In genomic region chr2:228056706-228057105, GRCh38 we compare ENCODE assay signal across 26 cellular contexts.
"Had no signal": no experiment of that assay in that cellular context is flagged by ENCODE, and none has a peak within 500 bp of the region (broad histone marks: within the 10 kb centered on the region; RNA-seq: fewer than 3 reads in every experiment).

No MANE protein-coding gene starts in this region.

- H3K36me3 ChIP-seq: brain microvascular endothelial cell, cardiac muscle cell, colonic mucosa, esophagus squamous epithelium, gastroesophageal sphincter, heart right ventricle had no signal

- H3K4me1 ChIP-seq: colonic mucosa, esophagus squamous epithelium, gastroesophageal sphincter had no signal

- H3K4me3 ChIP-seq: cardiac muscle cell, colonic mucosa, esophagus squamous epithelium, gastroesophageal sphincter, heart right ventricle had no signal

- H3K9me3 ChIP-seq: colonic mucosa, esophagus squamous epithelium, gastroesophageal sphincter, heart right ventricle had no signal

- H3K27me3 ChIP-seq: brain microvascular endothelial cell, cardiac muscle cell, colonic mucosa, esophagus squamous epithelium, gastroesophageal sphincter, heart right ventricle had no signal

- H3K27ac ChIP-seq: brain microvascular endothelial cell, cardiac muscle cell, colonic mucosa, epithelial cell of prostate, esophagus squamous epithelium, gastroesophageal sphincter, heart right ventricle had no signal

- DNase-seq: activated CD4-positive, alpha-beta T cell treated with anti-CD3 and anti-CD28 coated beads for 1 hour; activated CD4-positive, alpha-beta T cell treated with anti-CD3 and anti-CD28 coated beads for 48 hours; activated CD4-positive, alpha-beta T cell treated with anti-CD3 and anti-CD28 coated beads, Interleukin-2, amount 50 U/mL, for 1 hour; activated CD4-positive, alpha-beta T cell treated with anti-CD3 and anti-CD28 coated beads, Interleukin-2, amount 50 U/mL, for 48 hours; activated CD4-positive, CD25-positive, alpha-beta regulatory T cell; activated CD8-positive, alpha-beta memory T cell treated with anti-CD3 and anti-CD28 coated beads for 24 hours; activated CD8-positive, alpha-beta T cell treated with anti-CD3 and anti-CD28 coated beads for 36 hours; activated effector memory CD4-positive, alpha-beta T cell treated with Interleukin-2 at 50 U/mL for 16 hours; activated gamma-delta T cell treated with Interleukin-2 at 50 U/mL for 16 hours; activated naive CD4-positive, alpha-beta T cell treated with anti-CD3 and anti-CD28 coated beads, Interleukin-2, amount 50 U/mL, for 16 hours; activated naive CD4-positive, alpha-beta T cell treated with Interleukin-2 at 50 U/mL for 16 hours; activated T-cell treated with anti-CD3 and anti-CD28 coated beads, Interleukin-2, amount 50 U/mL, for 4 hours; amniotic stem cell; brain microvascular endothelial cell; central memory CD4-positive, alpha-beta T cell; cerebellar nuclear complex; colonic mucosa; effector CD8-positive, alpha-beta T cell; esophagus squamous epithelium; foreskin melanocyte; heart right ventricle; T-helper 2 cell had no signal

- ATAC-seq: activated CD8-positive, alpha-beta T cell treated with anti-CD3 and anti-CD28 coated beads for 36 hours; activated T-cell treated with anti-CD3 and anti-CD28 coated beads, Interleukin-2, amount 50 U/mL, for 4 hours; activated T-helper 17 cell treated with anti-CD3 and anti-CD28 coated beads, Interleukin-2, amount 50 U/mL, for 72 hours; gastroesophageal sphincter had no signal
